In genomic region chr4:153483432-153484418, GRCh38 we compare ENCODE assay signal across 9 cellular contexts. TPM values are rescaled to one million over a fixed set of nuclear protein-coding genes. Genes with fewer than 3 reads are reported as not detected.
DNase-seq lines count a peak whose midpoint lies in the region; ATAC-seq and TF ChIP-seq lines count a peak whose summit lies in the region.
"Had no signal": no experiment of that assay in that cellular context is flagged by ENCODE, and none has a peak within 500 bp of the region (broad histone marks: within the 10 kb centered on the region; RNA-seq: fewer than 3 reads in every experiment).

No MANE protein-coding gene starts in this region.

- peaks cover 70% of the 10 kb centered on the region for H3K4me1 Mint-ChIP-seq in CD14-positive monocyte
- H3K4me1 Mint-ChIP-seq in IgD-negative memory B cell = peaks cover 67 to 74% (median 69%) of the 10 kb centered on the region in 3 donors
- peaks cover 58 to 65% of the 10 kb centered on the region in 2 donors for H3K4me1 Mint-ChIP-seq in natural killer cell

- H3K9me3 Mint-ChIP-seq in CD14-positive monocyte (no peaks in the 10 kb centered on the region), IgD-negative memory B cell (no peaks in the 10 kb centered on the region), natural killer cell (no peaks in the 10 kb centered on the region)

- H3K27ac Mint-ChIP-seq in CD14-positive monocyte = peak overlapping the region in 6 of 7 donors; percentile 40 to 86 (median 65)
- peak overlapping the region; percentile 87 to 98 (median 94) for H3K27ac Mint-ChIP-seq in IgD-negative memory B cell
- H3K27ac Mint-ChIP-seq in natural killer cell = peak overlapping the region; percentile 85 to 89

- H3K9me3 ChIP-seq in Karpas-422 (ENCODE audit: low read length) = no peaks in the 10 kb centered on the region

- H3K4me2 ChIP-seq in Karpas-422 (ENCODE audit: low read depth, low read length, poor library complexity, severe bottlenecking) = no peak overlapping the region

- H3K36me3 Mint-ChIP-seq in CD14-positive monocyte = peaks cover 32 to 39% of the 10 kb centered on the region in 2 donors
- peaks cover 6% of the 10 kb centered on the region for H3K36me3 Mint-ChIP-seq in IgD-negative memory B cell
- no peaks in the 10 kb centered on the region for H3K36me3 Mint-ChIP-seq in natural killer cell

- DNase-seq in CD14-positive monocyte (ENCODE audit: low spot score) = no peak
- DNase-seq in choroid plexus epithelial cell (ENCODE audit: low read depth) = peak; percentile 59
- DNase-seq in natural killer cell = no peak
- DNase-seq in Karpas-422 = no peak
- no peak for DNase-seq in NCI-H2227 (lab: John Stamatoyannopoulos, UW; ENCODE audit: unreplicated experiment)
- no peak for DNase-seq in LoVo (ENCODE audit: low spot score)
- no peak for DNase-seq in NCI-H446 (lab: John Stamatoyannopoulos, UW)
- DNase-seq: caudate nucleus had no signal

- H3K36me3 ChIP-seq in Karpas-422 (ENCODE audit: insufficient read depth, low read length) = peaks cover 13% of the 10 kb centered on the region

- H3K4me3 Mint-ChIP-seq in CD14-positive monocyte (no peak overlapping the region), IgD-negative memory B cell (peak overlapping the region; percentile 70 to 87 (median 74)), natural killer cell (peak overlapping the region; percentile 67)

- intact Hi-C loops in CD14-positive monocyte (cut with micrococcal nuclease) (no loop called here), natural killer cell (cut with micrococcal nuclease) (no loop called here)

- H3K4me1 ChIP-seq in Karpas-422 (ENCODE audit: low read length) = peaks cover 22% of the 10 kb centered on the region

- H3K4me3 ChIP-seq in choroid plexus epithelial cell (ENCODE audit: low read depth, low read length) (no peak overlapping the region), Karpas-422 (ENCODE audit: low read length) (no peak overlapping the region)

- no peaks in the 10 kb centered on the region for H3K27me3 ChIP-seq in Karpas-422 (ENCODE audit: low read length)

- peaks cover 84% of the 10 kb centered on the region for H4K20me1 ChIP-seq in Karpas-422 (ENCODE audit: insufficient read depth, low read depth, low read length)

- no peak overlapping the region for H2AFZ ChIP-seq in Karpas-422 (ENCODE audit: low read length)

- peaks cover 6% of the 10 kb centered on the region; the same call in 1 of the 2 replicates for H3K79me2 ChIP-seq in Karpas-422 (ENCODE audit: low read length)

- no peak overlapping the region for H3K9ac ChIP-seq in Karpas-422 (ENCODE audit: low read length)

- no peaks in the 10 kb centered on the region for H3K9me2 ChIP-seq in Karpas-422 (replicated peaks; ENCODE audit: insufficient read depth, low read length)

- H3K27me3 Mint-ChIP-seq in CD14-positive monocyte (ENCODE audit: low read depth in 3 of 3) (no peaks in the 10 kb centered on the region), IgD-negative memory B cell (no peaks in the 10 kb centered on the region), natural killer cell (ENCODE audit: low read depth in 2 of 2) (peaks cover 0 to 5% of the 10 kb centered on the region in 2 donors)

- H3K27ac ChIP-seq in Karpas-422 (ENCODE audit: low read length) = no peak overlapping the region

- no peak for ATAC-seq in natural killer cell

- TF ChIP-seq CTCF in CD14-positive monocyte (IDR thresholded peaks at IDR 0.05) (no peak), choroid plexus epithelial cell (conservative IDR thresholded peaks at IDR 0.05; ENCODE audit: low read depth, low read length) (no peak), natural killer cell (IDR thresholded peaks at IDR 0.05) (no peak)

RNA-seq across cellular contexts. Expression of gene TMEM131L, which starts 17.6 kb away (rescaled TPM):
- polyA plus RNA-seq in CD14-positive monocyte = 10 to 100 TPM; 11.2 to 26.0 TPM
- 48.4 TPM for polyA plus RNA-seq in IgD-negative memory B cell
- total RNA-seq in natural killer cell = 100 to 1,000 TPM in 1 of 3 donors, 10 to 100 TPM in 2; 67.8 to 105 (median 71.1) TPM
- 28.0 and 54.8 TPM in 2 replicates for total RNA-seq in Karpas-422 (2014; rRNA removed; shearing (Covaris generic); ENCODE audit: low replicate concordance)

Comparison
In these comparisons a context has a peak if more than half of its experiments do, and no peak if none do; other contexts are left out.
1. H3K4me3 Mint-ChIP-seq: peak in IgD-negative memory B cell (4 of 4) and natural killer cell (single experiment); none in CD14-positive monocyte (0 of 2).
2. Peak in every context shown above with its lines, with median percentiles within 50 percentile points of each other: H3K27ac Mint-ChIP-seq.